In the genomic region with DNA sequence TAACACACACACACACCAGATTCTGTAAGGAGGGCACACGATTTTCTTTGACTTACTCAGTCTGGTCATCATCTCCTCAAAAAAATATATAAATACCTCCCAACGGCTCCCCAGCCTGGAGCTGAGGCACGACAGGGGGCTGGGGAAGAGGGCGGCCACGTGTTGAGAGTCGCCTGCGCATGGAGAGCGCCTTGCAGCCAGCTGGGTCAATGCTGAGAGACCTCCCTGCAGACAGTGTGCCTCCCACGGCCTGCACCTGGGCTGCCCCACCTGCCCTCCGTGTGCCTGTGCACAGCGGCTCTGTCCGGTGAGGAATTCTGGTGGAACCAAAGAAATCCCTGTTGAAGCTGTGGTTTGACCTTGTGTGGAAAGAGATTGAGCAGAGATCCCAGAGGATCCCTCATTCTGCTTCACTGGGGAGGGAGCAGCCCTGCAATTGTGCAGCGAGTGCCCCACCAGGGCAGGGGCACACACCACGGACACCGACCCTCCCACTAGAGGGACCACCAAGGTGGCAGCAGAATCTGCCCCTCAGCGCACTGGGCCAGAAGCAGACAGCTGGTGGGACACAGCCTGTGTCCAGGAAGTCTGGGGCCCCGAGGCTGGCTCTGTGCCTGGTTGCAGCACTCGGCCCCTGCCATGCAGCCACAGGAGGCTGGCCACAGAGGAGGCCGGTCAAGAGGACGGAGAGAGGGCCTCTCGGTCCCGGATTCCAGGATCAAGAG, we compare ENCODE assay signal across 24 cellular contexts.
"Had no signal": no experiment of that assay in that cellular context is flagged by ENCODE, and none has a peak within 500 bp of the region (broad histone marks: within the 10 kb centered on the region; RNA-seq: fewer than 3 reads in every experiment).

No MANE protein-coding gene starts in this region.

- H3K9me3 Mint-ChIP-seq: mesothelial cell of epicardium; naive B cell; stimulated activated naive CD8-positive, alpha-beta T cell treated with anti-CD3 and anti-CD28 coated beads, Interleukin-15, Interleukin-2, amounts not matched to agents 100 ng/mL and 50 ng/mL, for 24 hours; T-helper 1 cell treated with Interleukin-12 subunit alpha and Interleukin-12 subunit beta and Interleukin-4 antibody, amounts not matched to agents 30 μg/mL and 1 μg/mL, for 36 hours had no signal

- H3K36me3 ChIP-seq: heart right ventricle, right lobe of liver, thyroid gland, upper lobe of right lung had no signal

- H3K36me3 Mint-ChIP-seq: mesothelial cell of epicardium, naive B cell had no signal

- H3K4me3 ChIP-seq: heart right ventricle, right lobe of liver, skin epidermis, thyroid gland, upper lobe of right lung had no signal

- H3K4me1 ChIP-seq: heart right ventricle, right lobe of liver, thyroid gland, upper lobe of right lung had no signal

- DNase-seq: activated CD4-positive, alpha-beta T cell treated with anti-CD3 and anti-CD28 coated beads for 4 hours; activated CD4-positive, alpha-beta T cell treated with anti-CD3 and anti-CD28 coated beads, Interleukin-2, amount 50 U/mL, for 4 hours; activated CD8-positive, alpha-beta memory T cell treated with anti-CD3 and anti-CD28 coated beads for 24 hours; activated gamma-delta T cell; activated naive CD4-positive, alpha-beta T cell treated with anti-CD3 and anti-CD28 coated beads, Interleukin-2, amount 50 U/mL, for 16 hours; amniotic stem cell; caudate nucleus; foreskin fibroblast; heart right ventricle; mammary epithelial cell; naive B cell; occipital lobe; stimulated activated CD4-positive, alpha-beta T cell treated with anti-CD3 and anti-CD28 coated beads, Interleukin-12 subunit alpha, Interleukin-12 subunit beta, amount 100 ng/mL, for 4 hours; stimulated activated CD4-positive, alpha-beta T cell treated with anti-CD3 and anti-CD28 coated beads, Interleukin-4, amount 100 ng/mL, for 1 hour; SW 1271; T-helper 9 cell; thyroid gland; upper lobe of right lung had no signal

- H3K4me3 Mint-ChIP-seq: mesothelial cell of epicardium; naive B cell; stimulated activated naive CD8-positive, alpha-beta T cell treated with anti-CD3 and anti-CD28 coated beads, Interleukin-15, Interleukin-2, amounts not matched to agents 100 ng/mL and 50 ng/mL, for 24 hours; T-helper 1 cell treated with Interleukin-12 subunit alpha and Interleukin-12 subunit beta and Interleukin-4 antibody, amounts not matched to agents 30 μg/mL and 1 μg/mL, for 36 hours had no signal

- ATAC-seq: right lobe of liver, upper lobe of right lung had no signal

- H3K27ac ChIP-seq: heart right ventricle, right lobe of liver, skin epidermis, thyroid gland, upper lobe of right lung, VCaP had no signal

- H3K9me3 ChIP-seq: heart right ventricle, right lobe of liver, thyroid gland, upper lobe of right lung had no signal

- H3K27me3 ChIP-seq: right lobe of liver, thyroid gland had no signal

- H3K27ac Mint-ChIP-seq: mesothelial cell of epicardium; stimulated activated naive CD8-positive, alpha-beta T cell treated with anti-CD3 and anti-CD28 coated beads, Interleukin-15, Interleukin-2, amounts not matched to agents 100 ng/mL and 50 ng/mL, for 24 hours; T-helper 1 cell treated with Interleukin-12 subunit alpha and Interleukin-12 subunit beta and Interleukin-4 antibody, amounts not matched to agents 30 μg/mL and 1 μg/mL, for 36 hours had no signal
